Comparison of ENCODE assay signal across 9 cellular contexts in the genomic region with DNA sequence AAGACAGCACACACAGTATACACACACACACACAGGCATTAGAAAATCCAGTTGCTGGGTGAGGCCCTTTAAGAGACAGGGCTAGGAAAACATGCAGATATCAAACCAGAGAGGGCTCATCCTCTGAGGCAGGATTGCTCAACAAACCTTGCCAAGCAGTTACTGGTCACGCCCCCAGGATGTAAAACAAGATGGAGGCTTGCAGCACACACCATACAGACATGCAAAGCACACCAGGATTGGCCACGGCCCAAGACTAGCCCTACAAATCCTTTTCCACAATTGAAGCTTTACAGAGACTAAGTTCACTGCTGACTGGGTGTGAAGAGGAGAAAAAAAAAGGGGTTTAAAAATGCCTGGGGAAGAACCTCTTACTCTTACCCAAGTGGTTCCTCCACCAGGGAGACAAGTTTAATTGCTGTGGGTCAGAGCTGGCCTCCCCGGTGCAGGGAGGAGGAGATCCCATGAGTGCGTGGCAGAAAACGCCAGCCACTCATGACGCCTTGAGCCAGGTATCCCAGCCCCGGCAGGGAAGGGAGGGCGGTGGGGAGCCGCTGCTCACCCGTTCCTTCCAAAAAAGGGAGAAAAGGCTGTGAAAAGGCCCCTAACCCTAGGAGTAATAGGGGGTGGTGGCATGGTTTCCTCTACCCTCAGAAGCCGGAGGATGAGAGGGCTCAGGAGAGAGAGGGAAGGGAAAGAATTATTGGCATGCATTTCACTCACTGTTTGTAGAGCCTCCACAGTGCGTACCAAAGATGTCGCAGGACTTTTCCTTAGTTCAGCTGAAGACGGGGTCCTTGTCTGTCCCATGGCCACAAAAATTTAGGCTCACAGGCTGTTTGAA.
DNase-seq lines count a peak whose midpoint lies in the region; ATAC-seq, FAIRE-seq and TF ChIP-seq lines count a peak whose summit lies in the region.
"Had no signal": no experiment of that assay in that cellular context is flagged by ENCODE, and none has a peak within 500 bp of the region (broad histone marks: within the 10 kb centered on the region; RNA-seq: fewer than 3 reads in every experiment).

No MANE protein-coding gene starts in this region.

- no peak for ATAC-seq in HG02571 (IDR thresholded peaks at IDR 0.05; ENCODE audit: unreplicated experiment)

- peak overlapping the region; percentile 74 for H3K27ac ChIP-seq in iPS-20b (ENCODE audit: low read length)
- no peak overlapping the region for H3K27ac ChIP-seq in thyroid gland
- no peak overlapping the region for H3K27ac ChIP-seq in small intestine (ENCODE audit: low read depth in 1 of 2, low read length in 1 of 2)

- peaks cover 10% of the 10 kb centered on the region; the same call in 1 of the 2 replicates for H3K4me1 ChIP-seq in iPS-20b (ENCODE audit: insufficient read depth, low read length)
- no peaks in the 10 kb centered on the region for H3K4me1 ChIP-seq in thyroid gland
- no peaks in the 10 kb centered on the region for H3K4me1 ChIP-seq in small intestine (ENCODE audit: control insufficient read depth in 2 of 2, insufficient read depth in 1 of 2, low read depth in 1 of 2, low read length in 1 of 2)

- H3K9me3 ChIP-seq in iPS-20b (ENCODE audit: insufficient read depth, low read depth, low read length) (no peaks in the 10 kb centered on the region; the same call in 1 of the 2 replicates), thyroid gland (no peaks in the 10 kb centered on the region), small intestine (ENCODE audit: control insufficient read depth, low read depth) (no peaks in the 10 kb centered on the region)

- intact Hi-C loops in thyroid gland (cut with DNase I), result no loop called here

- peak overlapping the region; percentile 72 for H3K4me3 ChIP-seq in iPS-20b (ENCODE audit: low read length)
- no peak overlapping the region for H3K4me3 ChIP-seq in thyroid gland (replicated peaks in 1 of 3)
- no peak overlapping the region for H3K4me3 ChIP-seq in small intestine (ENCODE audit: low read depth in 1 of 2, low read length in 2 of 2)

- DNase-seq in LHCN-M2 (ENCODE audit: low read depth) (peak; percentile 37), SW 1271 (lab: John Stamatoyannopoulos, UW) (peak; percentile 46 to 75), thyroid gland (peak; percentile 6 to 11), NCI-H446 treated with DMSO at 0.1 percent for 48 hours (lab: John Stamatoyannopoulos, UW) (no peak), small intestine (no peak)
- DNase-seq in activated CD8-positive, alpha-beta memory T cell treated with anti-CD3 and anti-CD28 coated beads, Interleukin-2, amount 50 U/mL, for 48 hours, result no peak
- DNase-seq: immature natural killer cell had no signal

- H3K27me3 ChIP-seq in iPS-20b (ENCODE audit: insufficient read depth, low read length) (no peaks in the 10 kb centered on the region), thyroid gland (no peaks in the 10 kb centered on the region), small intestine (ENCODE audit: control insufficient read depth in 2 of 2, insufficient read depth in 2 of 2, low read length in 2 of 2) (no peaks in the 10 kb centered on the region)

- H3K9ac ChIP-seq in iPS-20b (ENCODE audit: low read depth, low read length), result peak overlapping the region; percentile 76

- TF ChIP-seq POLR2A in thyroid gland (IDR thresholded peaks at IDR 0.05), result no peak

- WGBS in thyroid gland, 2 donors, result 72 to 75% methylated on average over 14 of the region's 14 CpGs
- WGBS in small intestine, 3 donors, result 82 to 90% (median 88%) methylated on average over 14 of the region's 14 CpGs

- no peak for FAIRE-seq in small intestine (lab: Jason Lieb, UNC)

- H3K36me3 ChIP-seq in iPS-20b (ENCODE audit: insufficient read depth, low read depth, low read length) (no peaks in the 10 kb centered on the region), thyroid gland (no peaks in the 10 kb centered on the region), small intestine (ENCODE audit: control insufficient read depth in 2 of 2, insufficient read depth in 2 of 2, low read length in 2 of 2) (no peaks in the 10 kb centered on the region)

- TF ChIP-seq CTCF in thyroid gland (IDR thresholded peaks at IDR 0.05), result no peak

Comparison
In these comparisons a context has a peak if more than half of its experiments do, and no peak if none do; other contexts are left out.
1. DNase-seq: peak in LHCN-M2 (single experiment), SW 1271 (2 of 2) and thyroid gland (2 of 2); none in NCI-H446 treated with DMSO at 0.1 percent for 48 hours (single experiment), activated CD8-positive, alpha-beta memory T cell treated with anti-CD3 and anti-CD28 coated beads, Interleukin-2, amount 50 U/mL, for 48 hours (single experiment) and small intestine (single experiment).